ENCODE assay signal across 14 cellular contexts in the genomic region with DNA sequence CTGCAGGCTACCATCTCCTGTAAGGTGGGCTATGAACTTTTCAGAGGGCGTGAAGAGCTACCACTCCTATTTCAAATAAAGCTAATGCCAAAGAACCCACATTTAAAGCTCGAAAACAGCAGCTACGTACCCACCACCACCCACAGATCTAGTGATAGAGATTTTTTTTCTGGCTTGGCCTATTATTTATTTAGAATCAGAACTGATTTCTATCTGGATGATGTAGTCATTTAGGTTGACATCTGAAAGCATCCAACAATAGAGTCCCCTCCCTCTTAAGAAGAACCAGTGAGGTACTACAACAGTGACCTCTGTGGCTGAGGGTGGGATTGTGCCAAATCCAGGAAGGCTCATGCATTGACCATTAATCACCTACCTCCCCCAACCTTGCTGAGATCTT.
DNase-seq lines count a peak whose midpoint lies in the region; ATAC-seq and TF ChIP-seq lines count a peak whose summit lies in the region.
"Had no signal": no experiment of that assay in that cellular context is flagged by ENCODE, and none has a peak within 500 bp of the region (broad histone marks: within the 10 kb centered on the region; RNA-seq: fewer than 3 reads in every experiment).

No MANE protein-coding gene starts in this region.

- H3K9me3 ChIP-seq in colonic mucosa, result no peaks in the 10 kb centered on the region
- H3K9me3 ChIP-seq: body of pancreas, thoracic aorta had no signal

- H3K4me3 ChIP-seq in NB4 (ENCODE audit: low read depth, low read length), result no peak overlapping the region
- H3K4me3 ChIP-seq in colonic mucosa, result no peak overlapping the region
- H3K4me3 ChIP-seq: body of pancreas, thoracic aorta had no signal

- H3K36me3 Mint-ChIP-seq in activated CD8-positive, alpha-beta T cell treated with anti-CD3 and anti-CD28 coated beads for 36 hours (ENCODE audit: low read depth), result peaks cover 15% of the 10 kb centered on the region
- peaks cover 12% of the 10 kb centered on the region for H3K36me3 Mint-ChIP-seq in activated CD8-positive, alpha-beta T cell treated with anti-CD3 and anti-CD28 coated beads, Interleukin-2, amount 10 ng/mL, durations not matched to agents 7 days and 5 days (ENCODE audit: low read depth)
- H3K36me3 Mint-ChIP-seq in effector memory CD8-positive, alpha-beta T cell (ENCODE audit: insufficient read depth), result no peaks in the 10 kb centered on the region
- peaks cover 10 to 19% of the 10 kb centered on the region in 2 donors for H3K36me3 Mint-ChIP-seq in stimulated activated naive B cell treated with anti-CD40 and anti-IgM and Interleukin-4, amounts not matched to agents 10 μg/mL and 1 μg/mL and 100 μg/mL, for 72 hours
- H3K36me3 Mint-ChIP-seq: mesothelial cell of epicardium had no signal

- no peaks in the 10 kb centered on the region for H3K4me1 ChIP-seq in colonic mucosa
- H3K4me1 ChIP-seq: body of pancreas had no signal

- intact Hi-C loops in activated CD8-positive, alpha-beta T cell treated with anti-CD3 and anti-CD28 coated beads for 36 hours (cut with micrococcal nuclease), result no loop called here
- intact Hi-C loops in colonic mucosa (cut with DNase I), result no loop called here

- H3K27me3 Mint-ChIP-seq in activated CD8-positive, alpha-beta T cell treated with anti-CD3 and anti-CD28 coated beads for 36 hours, result no peaks in the 10 kb centered on the region
- H3K27me3 Mint-ChIP-seq in activated CD8-positive, alpha-beta T cell treated with anti-CD3 and anti-CD28 coated beads, Interleukin-2, amount 10 ng/mL, durations not matched to agents 7 days and 5 days (ENCODE audit: low read depth), result no peaks in the 10 kb centered on the region
- H3K27me3 Mint-ChIP-seq in effector memory CD8-positive, alpha-beta T cell, result no peaks in the 10 kb centered on the region
- H3K27me3 Mint-ChIP-seq in stimulated activated naive B cell treated with anti-CD40 and anti-IgM and Interleukin-4, amounts not matched to agents 10 μg/mL and 1 μg/mL and 100 μg/mL, for 72 hours, result no peaks in the 10 kb centered on the region

- peaks cover 60% of the 10 kb centered on the region for H3K4me1 Mint-ChIP-seq in activated CD8-positive, alpha-beta T cell treated with anti-CD3 and anti-CD28 coated beads for 36 hours (ENCODE audit: low read depth)
- H3K4me1 Mint-ChIP-seq in activated CD8-positive, alpha-beta T cell treated with anti-CD3 and anti-CD28 coated beads, Interleukin-2, amount 10 ng/mL, durations not matched to agents 7 days and 5 days (ENCODE audit: low read depth), result peaks cover 30% of the 10 kb centered on the region
- peaks cover 58 to 60% of the 10 kb centered on the region in 2 donors for H3K4me1 Mint-ChIP-seq in effector memory CD8-positive, alpha-beta T cell (ENCODE audit: low read depth in 2 of 2)
- peaks cover 30 to 66% of the 10 kb centered on the region in 2 donors for H3K4me1 Mint-ChIP-seq in stimulated activated naive B cell treated with anti-CD40 and anti-IgM and Interleukin-4, amounts not matched to agents 10 μg/mL and 1 μg/mL and 100 μg/mL, for 72 hours

- ATAC-seq in activated CD8-positive, alpha-beta T cell treated with anti-CD3 and anti-CD28 coated beads for 36 hours, result peak; percentile 37
- ATAC-seq in activated CD8-positive, alpha-beta T cell treated with anti-CD3 and anti-CD28 coated beads, Interleukin-2, amount 10 ng/mL, durations not matched to agents 7 days and 5 days, result no peak
- ATAC-seq in effector memory CD8-positive, alpha-beta T cell (replicated peaks), result peak; percentile 54
- peak; percentile 55 to 59 for ATAC-seq in stimulated activated naive B cell treated with anti-CD40 and anti-IgM and Interleukin-4, amounts not matched to agents 10 μg/mL and 1 μg/mL and 100 μg/mL, for 72 hours (replicated peaks)
- ATAC-seq: body of pancreas had no signal

- peak; percentile 21 for TF ChIP-seq CTCF in activated CD8-positive, alpha-beta T cell treated with anti-CD3 and anti-CD28 coated beads for 36 hours (IDR thresholded peaks at IDR 0.05)
- TF ChIP-seq CTCF in NB4 (IDR thresholded peaks at IDR 0.05; ENCODE audit: low read depth, low read length) (no peak), RWPE1 (conservative IDR thresholded peaks at IDR 0.05; ENCODE audit: low read depth) (no peak), colonic mucosa (IDR thresholded peaks at IDR 0.05) (no peak)

- no peak overlapping the region for H3K9ac ChIP-seq in colonic mucosa (ENCODE audit: low read depth in 2 of 2, low read length in 2 of 2)

- H3K27ac Mint-ChIP-seq in activated CD8-positive, alpha-beta T cell treated with anti-CD3 and anti-CD28 coated beads for 36 hours, result peak overlapping the region; percentile 72
- H3K27ac Mint-ChIP-seq in activated CD8-positive, alpha-beta T cell treated with anti-CD3 and anti-CD28 coated beads, Interleukin-2, amount 10 ng/mL, durations not matched to agents 7 days and 5 days, result no peak overlapping the region
- peak overlapping the region; percentile 87 to 99 for H3K27ac Mint-ChIP-seq in effector memory CD8-positive, alpha-beta T cell
- H3K27ac Mint-ChIP-seq in stimulated activated naive B cell treated with anti-CD40 and anti-IgM and Interleukin-4, amounts not matched to agents 10 μg/mL and 1 μg/mL and 100 μg/mL, for 72 hours, result peak overlapping the region; percentile 25

- CTCF ChIA-PET in activated CD8-positive, alpha-beta T cell treated with anti-CD3 and anti-CD28 coated beads for 36 hours (lab: Charles Lee), result interaction anchor here (1.5 to 2.1 kb wide), 3 partner anchors 9 to 80 kb away, joined by 4 to 7 read pairs (median 5); no protein-coding TSS in a partner anchor
- CTCF ChIA-PET in activated CD8-positive, alpha-beta T cell treated with anti-CD3 and anti-CD28 coated beads, Interleukin-2, amount 10 ng/mL, durations not matched to agents 7 days and 5 days (lab: Charles Lee), result no interaction called here
- CTCF ChIA-PET in RWPE1 (lab: Yijun Ruan, JAX), result no interaction called here

- peak; percentile 34 for DNase-seq in activated CD8-positive, alpha-beta T cell treated with anti-CD3 and anti-CD28 coated beads for 36 hours
- no peak for DNase-seq in activated CD8-positive, alpha-beta T cell treated with anti-CD3 and anti-CD28 coated beads, Interleukin-2, amount 10 ng/mL, durations not matched to agents 7 days and 5 days
- DNase-seq in NB4 (ENCODE audit: low read depth), result peak; percentile 16
- no peak for DNase-seq in effector memory CD8-positive, alpha-beta T cell
- no peak for DNase-seq in stimulated activated naive B cell treated with anti-CD40 and anti-IgM and Interleukin-4, amounts not matched to agents 10 μg/mL and 1 μg/mL and 100 μg/mL, for 72 hours
- no peak for DNase-seq in RWPE1 (ENCODE audit: low spot score)
- no peak for DNase-seq in SK-N-DZ (ENCODE audit: low spot score)
- DNase-seq in colonic mucosa, result no peak
- DNase-seq: body of pancreas, hippocampal formation, NCI-H1417 treated with DMSO at 0.1 percent for 48 hours, T1000 had no signal

- no peak for TF ChIP-seq POLR2A in NB4 (IDR thresholded peaks at IDR 0.05; ENCODE audit: extremely low read depth, insufficient read length)

- H3K36me3 ChIP-seq in colonic mucosa, result no peaks in the 10 kb centered on the region
- H3K36me3 ChIP-seq: thoracic aorta had no signal

- peaks cover 20% of the 10 kb centered on the region for H3K9me3 Mint-ChIP-seq in activated CD8-positive, alpha-beta T cell treated with anti-CD3 and anti-CD28 coated beads for 36 hours
- peaks cover 10% of the 10 kb centered on the region for H3K9me3 Mint-ChIP-seq in activated CD8-positive, alpha-beta T cell treated with anti-CD3 and anti-CD28 coated beads, Interleukin-2, amount 10 ng/mL, durations not matched to agents 7 days and 5 days (ENCODE audit: insufficient read depth)
- H3K9me3 Mint-ChIP-seq in effector memory CD8-positive, alpha-beta T cell, result no peaks in the 10 kb centered on the region
- peaks cover 4 to 11% of the 10 kb centered on the region in 2 donors for H3K9me3 Mint-ChIP-seq in stimulated activated naive B cell treated with anti-CD40 and anti-IgM and Interleukin-4, amounts not matched to agents 10 μg/mL and 1 μg/mL and 100 μg/mL, for 72 hours

- no peak overlapping the region for H3K4me3 Mint-ChIP-seq in activated CD8-positive, alpha-beta T cell treated with anti-CD3 and anti-CD28 coated beads for 36 hours
- no peak overlapping the region for H3K4me3 Mint-ChIP-seq in activated CD8-positive, alpha-beta T cell treated with anti-CD3 and anti-CD28 coated beads, Interleukin-2, amount 10 ng/mL, durations not matched to agents 7 days and 5 days
- H3K4me3 Mint-ChIP-seq in effector memory CD8-positive, alpha-beta T cell, result peak overlapping the region; percentile 67 to 81
- H3K4me3 Mint-ChIP-seq in stimulated activated naive B cell treated with anti-CD40 and anti-IgM and Interleukin-4, amounts not matched to agents 10 μg/mL and 1 μg/mL and 100 μg/mL, for 72 hours, result peak overlapping the region in 1 of 2 donors; percentile 47
- H3K4me3 Mint-ChIP-seq: mesothelial cell of epicardium had no signal

- POLR2A ChIA-PET in activated CD8-positive, alpha-beta T cell treated with anti-CD3 and anti-CD28 coated beads for 36 hours (lab: Charles Lee), result interaction anchor here (1.1 kb wide), 1 partner anchor 385 kb away, joined by 3 read pairs; no protein-coding TSS in a partner anchor
- POLR2A ChIA-PET in activated CD8-positive, alpha-beta T cell treated with anti-CD3 and anti-CD28 coated beads, Interleukin-2, amount 10 ng/mL, durations not matched to agents 7 days and 5 days (lab: Charles Lee), result interaction anchor here (1.7 kb wide), 1 partner anchor 53 kb away, joined by 4 read pairs; no protein-coding TSS in a partner anchor
- POLR2A ChIA-PET in RWPE1 (lab: Yijun Ruan, JAX; ENCODE audit: low non-redundant PET), result no interaction called here

- no peaks in the 10 kb centered on the region for H3K27me3 ChIP-seq in colonic mucosa
- H3K27me3 ChIP-seq: body of pancreas had no signal

- H3K27ac ChIP-seq in RWPE1, result no peak overlapping the region
- no peak overlapping the region for H3K27ac ChIP-seq in colonic mucosa
- H3K27ac ChIP-seq: body of pancreas, thoracic aorta had no signal

Comparison
In these comparisons a context has a peak if more than half of its experiments do, and no peak if none do; other contexts are left out.
1. DNase-seq: peak in activated CD8-positive, alpha-beta T cell treated with anti-CD3 and anti-CD28 coated beads for 36 hours (single experiment) and NB4 (single experiment); none in activated CD8-positive, alpha-beta T cell treated with anti-CD3 and anti-CD28 coated beads, Interleukin-2, amount 10 ng/mL, durations not matched to agents 7 days and 5 days (single experiment), effector memory CD8-positive, alpha-beta T cell (0 of 3), stimulated activated naive B cell treated with anti-CD40 and anti-IgM and Interleukin-4, amounts not matched to agents 10 μg/mL and 1 μg/mL and 100 μg/mL, for 72 hours (single experiment), RWPE1 (single experiment), SK-N-DZ (single experiment) and colonic mucosa (single experiment).
2. H3K4me3 Mint-ChIP-seq: peak in effector memory CD8-positive, alpha-beta T cell (2 of 2); none in activated CD8-positive, alpha-beta T cell treated with anti-CD3 and anti-CD28 coated beads for 36 hours (single experiment) and activated CD8-positive, alpha-beta T cell treated with anti-CD3 and anti-CD28 coated beads, Interleukin-2, amount 10 ng/mL, durations not matched to agents 7 days and 5 days (single experiment).